In the genomic region with DNA sequence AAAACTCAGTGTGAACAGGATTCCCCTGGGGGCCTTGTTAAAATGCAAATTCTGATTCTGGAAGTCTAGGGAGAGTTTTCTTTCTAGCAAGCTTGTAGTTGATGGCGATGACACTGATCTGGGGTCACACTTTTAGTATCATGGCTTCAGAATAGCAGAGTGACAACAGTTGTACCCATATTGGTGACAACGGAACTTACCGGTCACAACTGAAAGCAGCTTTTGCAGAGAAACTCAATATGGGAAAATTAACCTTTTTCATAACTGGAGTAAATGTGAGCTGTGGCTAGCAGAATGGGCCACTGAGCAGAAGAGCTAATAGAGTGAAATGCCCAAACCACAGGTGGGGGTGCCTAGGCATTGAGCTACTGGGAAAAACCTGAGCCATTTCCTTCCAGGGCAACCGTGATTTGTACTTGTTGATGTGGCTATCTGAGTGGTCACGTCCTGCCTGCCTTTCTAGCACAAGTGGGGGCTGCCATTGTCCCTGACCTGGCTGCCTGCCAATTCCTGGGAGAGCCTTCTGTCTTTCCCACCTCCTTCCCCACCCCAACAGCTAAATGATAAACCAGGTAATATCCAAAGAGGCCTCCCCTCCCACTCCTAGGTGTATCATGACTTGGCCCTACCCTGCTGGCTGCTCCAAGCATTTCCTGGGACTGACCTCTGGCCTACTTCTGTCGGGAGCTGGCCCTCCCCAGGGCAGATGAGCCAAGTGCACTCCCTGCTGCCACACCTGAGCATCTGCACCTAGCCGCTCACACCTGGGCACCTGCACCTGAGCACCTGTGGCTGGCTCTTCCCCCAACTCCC, we compare ENCODE assay signal across 12 cellular contexts. TPM values are rescaled to one million over a fixed set of nuclear protein-coding genes. Genes with fewer than 3 reads are reported as not detected.
DNase-seq lines count a peak whose midpoint lies in the region; ATAC-seq lines count a peak whose summit lies in the region.
"Had no signal": no experiment of that assay in that cellular context is flagged by ENCODE, and none has a peak within 500 bp of the region (broad histone marks: within the 10 kb centered on the region; RNA-seq: fewer than 3 reads in every experiment).

No MANE protein-coding gene starts in this region.

- DNase-seq in NCI-H187 treated with DMSO at 0.1 percent for 48 hours (lab: John Stamatoyannopoulos, UW) (peak; percentile 48), left kidney (ENCODE audit: low read depth, low spot score) (peak; percentile 46), Ammon's horn (ENCODE audit: low spot score) (no peak), HuH-7 (ENCODE audit: low spot score) (no peak), left cardiac atrium (no peak), Kasumi-1 (lab: John Stamatoyannopoulos, UW) (no peak)
- DNase-seq: central memory CD4-positive, alpha-beta T cell had no signal

- ATAC-seq in GM18867 (IDR thresholded peaks at IDR 0.05; ENCODE audit: unreplicated experiment) (peak; percentile 86), GM21786 (IDR thresholded peaks at IDR 0.05; ENCODE audit: unreplicated experiment) (peak; percentile 78), left cardiac atrium (no peak)
- ATAC-seq: Panc1 had no signal

- intact Hi-C loops in left cardiac atrium (cut with DNase I), result no loop called here

RNA-seq across cellular contexts. Expression of a gene that starts 1.7 kb away (rescaled TPM):
- total RNA-seq in left cardiac atrium, result not detected
- total RNA-seq: activated CD8-positive, alpha-beta memory T cell treated with anti-CD3 and anti-CD28 coated beads for 36 hours; skeletal muscle tissue had no signal

Comparison
In these comparisons a context has a peak if more than half of its experiments do, and no peak if none do; other contexts are left out.
1. ATAC-seq: peak in GM18867 (single experiment) and GM21786 (single experiment); none in left cardiac atrium (0 of 2).
2. DNase-seq: peak in NCI-H187 treated with DMSO at 0.1 percent for 48 hours (single experiment) and left kidney (single experiment); none in Ammon's horn (single experiment), HuH-7 (single experiment), left cardiac atrium (single experiment) and Kasumi-1 (0 of 2).